ENCODE assay signal across 9 cellular contexts in genomic region chr19:46975011-46975917, GRCh38. TPM values are rescaled to one million over a fixed set of nuclear protein-coding genes. Genes with fewer than 3 reads are reported as not detected.
DNase-seq lines count a peak whose midpoint lies in the region; ATAC-seq and TF ChIP-seq lines count a peak whose summit lies in the region.
"Had no signal": no experiment of that assay in that cellular context is flagged by ENCODE, and none has a peak within 500 bp of the region (broad histone marks: within the 10 kb centered on the region; RNA-seq: fewer than 3 reads in every experiment).

No MANE protein-coding gene starts in this region.

- CTCF ChIA-PET in HCT116 (lab: Charles Lee), result interaction anchor here (1.8 kb wide), 1 partner anchor 38 kb away, joined by 4 read pairs; no protein-coding TSS in a partner anchor

- H3K4me1 ChIP-seq in HCT116 (ENCODE audit: control insufficient read depth in 1 of 2, insufficient read depth in 2 of 2, low read length in 2 of 2), result peaks cover 24 to 57% of the 10 kb centered on the region in 2 experiments
- H3K4me1 ChIP-seq in body of pancreas, result peaks cover 39% of the 10 kb centered on the region
- H3K4me1 ChIP-seq in lung (ENCODE audit: control insufficient read depth in 2 of 2, insufficient read depth in 2 of 2, low read length in 2 of 2), result peaks cover 33 to 36% of the 10 kb centered on the region in 2 donors
- H3K4me1 ChIP-seq in thoracic aorta (ENCODE audit: control insufficient read depth in 1 of 2, low read depth in 2 of 2), result peaks cover 45 to 68% of the 10 kb centered on the region in 2 donors

- POLR2A ChIA-PET in HCT116 (lab: Charles Lee), result no interaction called here

- peak overlapping the region; percentile 41 for H3K4me2 ChIP-seq in HCT116 (ENCODE audit: low read length)

- H3K9ac ChIP-seq in HCT116 (ENCODE audit: low read length), result peak overlapping the region; percentile 18

- H3K9me3 ChIP-seq in HCT116 (ENCODE audit: control insufficient read depth in 1 of 2, insufficient read depth in 1 of 2, low read depth in 1 of 2, low read length in 2 of 2) (no peaks in the 10 kb centered on the region), body of pancreas (no peaks in the 10 kb centered on the region), lung (ENCODE audit: control insufficient read depth in 2 of 2, insufficient read depth in 1 of 2, low read length in 1 of 2) (no peaks in the 10 kb centered on the region), thoracic aorta (no peaks in the 10 kb centered on the region)

- BruUV-seq in HCT116 (replicated peaks; lab: Mats Ljungman, UMichigan), result no TSS peak

- no peaks in the 10 kb centered on the region for H4K20me1 ChIP-seq in HCT116 (ENCODE audit: insufficient read depth)

- no peak overlapping the region for H2AFZ ChIP-seq in HCT116 (ENCODE audit: low read depth, low read length, poor library complexity, severe bottlenecking)

- no peak for ATAC-seq in HCT116
- no peak for ATAC-seq in body of pancreas
- ATAC-seq in lung (ENCODE audit: insufficient read depth, low FRiP score), result no peak
- no peak for ATAC-seq in thoracic aorta (ENCODE audit: insufficient number of reproducible peaks, low FRiP score, low read depth)
- ATAC-seq in GM18498 (IDR thresholded peaks at IDR 0.05; ENCODE audit: unreplicated experiment), result no peak

- 61 to 62% methylated on average over 11 to 16 of the region's 16 CpGs for WGBS in body of pancreas, 2 donors
- WGBS in lung, 2 donors, result 82 to 86% methylated on average over 16 of the region's 16 CpGs

- RAD21 ChIA-PET in HCT116 (lab: Charles Lee; ENCODE audit: low non-redundant PET in 1 of 2, low total read pairs in 2 of 2, uncharacterized antibody in 2 of 2, unreplicated experiment in 2 of 2), result no interaction called here

- no peak overlapping the region for H3K4me3 ChIP-seq in HCT116 (replicated peaks in 1 of 2; ENCODE audit: low read depth in 1 of 2, low read length in 2 of 2)
- no peak overlapping the region for H3K4me3 ChIP-seq in body of pancreas
- no peak overlapping the region for H3K4me3 ChIP-seq in lung
- H3K4me3 ChIP-seq in thoracic aorta, result peak overlapping the region; percentile 3

- no peak for TF ChIP-seq RAD21 in HCT116 (IDR thresholded peaks at IDR 0.05; ENCODE audit: low read depth)

- TF ChIP-seq CTCF in HCT116 (IDR thresholded peaks at IDR 0.05 in 2 of 3, conservative IDR thresholded peaks at IDR 0.05 in 1 of 3; ENCODE audit: borderline replicate concordance in 1 of 3, insufficient read depth in 1 of 3, low read depth in 2 of 3, low read length in 2 of 3) (no peak), body of pancreas (IDR thresholded peaks at IDR 0.05) (no peak), lung (IDR thresholded peaks at IDR 0.05; ENCODE audit: control extremely low read depth, extremely low read depth) (no peak), thoracic aorta (IDR thresholded peaks at IDR 0.05) (no peak)

- TF ChIP-seq POLR2A in HCT116 (IDR thresholded peaks at IDR 0.05; ENCODE audit: borderline replicate concordance, extremely low read depth, insufficient read depth, insufficient read length), result no peak
- TF ChIP-seq POLR2A in body of pancreas (IDR thresholded peaks at IDR 0.05), result no peak

- peaks cover 16% of the 10 kb centered on the region; the same call in 1 of the 2 replicates for H3K79me2 ChIP-seq in HCT116 (ENCODE audit: insufficient read depth, low read length)

- H3K36me3 ChIP-seq in HCT116 (ENCODE audit: control insufficient read depth in 1 of 2, insufficient read depth in 2 of 2, low read length in 2 of 2) (no peaks in the 10 kb centered on the region), body of pancreas (replicated peaks in 1 of 2; ENCODE audit: insufficient read depth in 1 of 2, low read depth in 2 of 2) (no peaks in the 10 kb centered on the region), lung (ENCODE audit: control insufficient read depth in 2 of 2, insufficient read depth in 2 of 2, low read length in 2 of 2) (no peaks in the 10 kb centered on the region), thoracic aorta (no peaks in the 10 kb centered on the region)

- H3K9me2 ChIP-seq in HCT116 (ENCODE audit: insufficient read depth), result no peaks in the 10 kb centered on the region

- no peaks in the 10 kb centered on the region for H3K27me3 ChIP-seq in HCT116 (ENCODE audit: insufficient read depth, low read length)
- no peaks in the 10 kb centered on the region for H3K27me3 ChIP-seq in body of pancreas
- no peaks in the 10 kb centered on the region for H3K27me3 ChIP-seq in lung (ENCODE audit: control insufficient read depth, insufficient read depth)
- no peaks in the 10 kb centered on the region for H3K27me3 ChIP-seq in thoracic aorta (replicated peaks; ENCODE audit: insufficient read depth)

- H3K27ac ChIP-seq in HCT116 (ENCODE audit: low read depth, low read length) (peak overlapping the region; percentile 45; the same call in 1 of the 2 replicates), body of pancreas (peak overlapping the region; percentile 65 to 84 (median 69)), lung (ENCODE audit: low read depth in 1 of 2, low read length in 1 of 2) (peak overlapping the region; percentile 68 to 96), thoracic aorta (peak overlapping the region; percentile 73 to 79)

- DNase-seq in HCT116 (ENCODE audit: low read depth, low spot score) (no peak), body of pancreas (no peak), lung (ENCODE audit: low spot score) (no peak), thoracic aorta (ENCODE audit: low spot score) (no peak), NCI-H2227 treated with DMSO at 0.1 percent for 48 hours (lab: John Stamatoyannopoulos, UW) (no peak)
- no peak for DNase-seq in activated CD4-positive, CD25-positive, alpha-beta regulatory T cell treated with anti-CD3 and anti-CD28 coated beads, Interleukin-2, amount 50 U/mL, for 72 hours
- DNase-seq: NCI-H1417 treated with DMSO at 0.1 percent for 48 hours, SIG-M5 had no signal

- intact Hi-C loops in HCT116 (cut with micrococcal nuclease), result no loop called here
- intact Hi-C loops in body of pancreas (cut with DNase I), result no loop called here

TF ChIP-seq in HCT116, 20 proteins besides CTCF, POLR2A, EP300 and RAD21:
- TF ChIP-seq JUND (IDR thresholded peaks at IDR 0.05) (no peak), CEBPB (IDR thresholded peaks at IDR 0.05; ENCODE audit: low read depth) (no peak), EZH2phosphoT487 (IDR thresholded peaks at IDR 0.05; ENCODE audit: borderline replicate concordance) (no peak)

RNA-seq across cellular contexts. Expression of gene NPAS1, which starts 44.4 kb away (rescaled TPM):
- total RNA-seq in HCT116 (2021; ENCODE audit: unreplicated experiment) (4.6 TPM), body of pancreas (not detected), lung (1 to 10 TPM in 1 of 2 donors, under 1 TPM in 1; 0.31 to 1.0 TPM), thoracic aorta (1 to 10 TPM in 1 of 2 donors, under 1 TPM in 1; 0.68 to 1.3 TPM)
- polyA plus RNA-seq in HCT116 (2012), result 2.6 and 2.9 TPM in 2 replicates
- 1 to 10 TPM in 1 of 2 donors, under 1 TPM in 1; 0.35 to 1.2 TPM for polyA plus RNA-seq in lung
